ENCODE assay signal across 8 cellular contexts in genomic region chr17:82332669-82333278, GRCh38. TPM values are rescaled to one million over a fixed set of nuclear protein-coding genes. Genes with fewer than 3 reads are reported as not detected.
A peak's percentile ranks its signal among the peaks of the same experiment; 100 is the strongest.
DNase-seq lines count a peak whose midpoint lies in the region; ATAC-seq and TF ChIP-seq lines count a peak whose summit lies in the region.

No MANE protein-coding gene starts in this region.

- CTCF ChIA-PET in RWPE1 (lab: Yijun Ruan, JAX), result interaction anchor here (0.6 kb wide), 2 partner anchors 75 to 287 kb away, joined by 3 to 5 read pairs; no protein-coding TSS in a partner anchor

- no peaks in the 10 kb centered on the region for H3K4me1 ChIP-seq in urinary bladder (ENCODE audit: insufficient read depth)

- POLR2A ChIA-PET in RWPE1 (lab: Yijun Ruan, JAX; ENCODE audit: low non-redundant PET), result interaction anchor here (0.5 kb wide), 1 partner anchor 325 kb away, joined by 3 read pairs; no protein-coding TSS in a partner anchor

- no peaks in the 10 kb centered on the region for H3K9me3 Mint-ChIP-seq in mesothelial cell of epicardium

- H3K27me3 ChIP-seq in dorsolateral prefrontal cortex, result peaks cover 0 to 84% (median 38%) of the 10 kb centered on the region in 45 donors

- H3K27ac Mint-ChIP-seq in mesothelial cell of epicardium, result peak overlapping the region; percentile 30

- peaks cover 29% of the 10 kb centered on the region for H3K27me3 Mint-ChIP-seq in mesothelial cell of epicardium (ENCODE audit: low read depth)

- H3K36me3 ChIP-seq in urinary bladder (ENCODE audit: insufficient read depth), result no peaks in the 10 kb centered on the region

- peak; percentile 41 for DNase-seq in NCI-H2171 treated with DMSO at 0.1 percent for 48 hours (lab: John Stamatoyannopoulos, UW)
- DNase-seq in NCI-H2171 (lab: John Stamatoyannopoulos, UW), result no peak
- peak; percentile 64 for DNase-seq in RWPE1 (ENCODE audit: low spot score)
- peak in 3 of 10 donors; percentile 24 to 69 (median 43) for DNase-seq in dorsolateral prefrontal cortex
- no peak for DNase-seq in mesothelial cell of epicardium (ENCODE audit: low spot score in 2 of 2, unreplicated experiment in 2 of 2)
- no peak for DNase-seq in stimulated activated CD4-positive, alpha-beta T cell treated with anti-CD3 and anti-CD28 coated beads, Interleukin-4, amount 100 ng/mL, for 24 hours

- WGBS in urinary bladder, result 15% methylated on average over 32 of the region's 32 CpGs

- H3K36me3 Mint-ChIP-seq in mesothelial cell of epicardium, result no peaks in the 10 kb centered on the region

- TF ChIP-seq CTCF in RWPE1 (conservative IDR thresholded peaks at IDR 0.05; ENCODE audit: low read depth) (no peak), dorsolateral prefrontal cortex (IDR thresholded peaks at IDR 0.05 in 54 of 56, conservative IDR thresholded peaks at IDR 0.05 in 2 of 56; ENCODE audit: low read depth in 1 of 56, partially characterized antibody in 56 of 56) (no peak), mesothelial cell of epicardium (IDR thresholded peaks at IDR 0.05; ENCODE audit: unreplicated experiment) (no peak)

- H3K4me3 ChIP-seq in dorsolateral prefrontal cortex (peak overlapping the region in 53 of 59 donors; percentile 5 to 65 (median 51)), urinary bladder (ENCODE audit: low read depth, low read length) (peak overlapping the region; percentile 65)

- H3K27ac ChIP-seq in RWPE1 (peak overlapping the region; percentile 90), dorsolateral prefrontal cortex (no peak overlapping the region), urinary bladder (ENCODE audit: low read depth) (no peak overlapping the region)

- ATAC-seq in HG03354 (IDR thresholded peaks at IDR 0.05; ENCODE audit: poor library complexity, severe bottlenecking, unreplicated experiment), result no peak

- intact Hi-C loops in dorsolateral prefrontal cortex (cut with DNase I), result no loop called here

- peak overlapping the region; percentile 67 for H3K4me3 Mint-ChIP-seq in mesothelial cell of epicardium

- H3K4me1 Mint-ChIP-seq in mesothelial cell of epicardium, result peaks cover 55% of the 10 kb centered on the region

RNA-seq across cellular contexts. Expression of gene SECTM1, which starts 0.8 kb away (rescaled TPM):
- total RNA-seq in dorsolateral prefrontal cortex, result 10 to 100 TPM in 3 of 120 experiments, 1 to 10 TPM in 85, under 1 TPM in 30, not detected in 2; 0.33 to 16.8 (median 1.9) TPM
- 5.8 to 7.0 TPM (median 7.0 TPM) in 3 replicates for total RNA-seq in mesothelial cell of epicardium
- 15.9 TPM for total RNA-seq in urinary bladder
- 19.2 TPM for polyA plus RNA-seq in urinary bladder

RNA-seq across cellular contexts. Expression of gene CD7, which starts 15.4 kb away (rescaled TPM):
- total RNA-seq in dorsolateral prefrontal cortex (1 to 10 TPM in 24 of 120 experiments, under 1 TPM in 50, not detected in 46; 0.24 to 2.2 (median 0.71) TPM), mesothelial cell of epicardium (0.83 to 1.4 TPM (median 1.2 TPM) in 3 replicates), urinary bladder (0.69 TPM)
- polyA plus RNA-seq in urinary bladder, result 3.7 TPM

RNA-seq across cellular contexts. Expression of gene TEX19, which starts 26.3 kb away (rescaled TPM):
- total RNA-seq in dorsolateral prefrontal cortex (not detected), mesothelial cell of epicardium (0.16 TPM in 1 of 3 replicates, not detected in the others), urinary bladder (not detected)
- not detected for polyA plus RNA-seq in urinary bladder

RNA-seq across cellular contexts. Expression of gene UTS2R, which starts 38.8 kb away (rescaled TPM):
- total RNA-seq in dorsolateral prefrontal cortex (1 to 10 TPM in 89 of 120 experiments, under 1 TPM in 26, not detected in 5; 0.43 to 6.8 (median 1.6) TPM), mesothelial cell of epicardium (6.1 to 7.6 TPM (median 6.5 TPM) in 3 replicates), urinary bladder (not detected)
- polyA plus RNA-seq in urinary bladder, result not detected

RNA-seq across cellular contexts. Expression of gene CSNK1D, which starts 59.3 kb away (rescaled TPM):
- total RNA-seq in dorsolateral prefrontal cortex, result 100 to 1,000 TPM in 117 of 120 experiments, 10 to 100 TPM in 3; 96.2 to 160 (median 125) TPM
- 202 to 212 TPM (median 204 TPM) in 3 replicates for total RNA-seq in mesothelial cell of epicardium
- 41.7 TPM for total RNA-seq in urinary bladder
- polyA plus RNA-seq in urinary bladder, result 122 TPM

Comparison
In these comparisons a context has a peak if more than half of its experiments do, and no peak if none do; other contexts are left out.
1. DNase-seq: peak in NCI-H2171 treated with DMSO at 0.1 percent for 48 hours (single experiment) and RWPE1 (single experiment); none in NCI-H2171 (single experiment), mesothelial cell of epicardium (0 of 2) and stimulated activated CD4-positive, alpha-beta T cell treated with anti-CD3 and anti-CD28 coated beads, Interleukin-4, amount 100 ng/mL, for 24 hours (single experiment).